19 cellular contexts compared by ENCODE assay signal in the genomic region with DNA sequence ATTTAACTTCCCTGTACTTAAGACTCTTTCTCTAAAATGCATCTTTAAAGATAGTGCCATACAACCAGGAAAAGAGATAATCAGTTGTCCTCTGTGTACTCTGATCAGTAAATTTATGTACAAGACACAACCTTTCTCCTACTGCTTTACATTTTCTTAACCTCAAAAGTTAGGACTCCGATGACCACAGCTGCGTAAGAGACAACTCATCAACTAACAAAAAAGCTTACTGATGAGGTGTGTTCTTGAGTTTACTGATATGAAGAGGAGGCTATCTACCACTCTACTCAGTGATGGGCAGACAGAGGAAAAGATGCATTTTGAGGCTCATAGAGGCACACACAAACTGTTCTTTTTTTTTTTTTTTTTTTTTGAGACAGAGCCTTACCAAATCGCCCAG.
DNase-seq lines count a peak whose midpoint lies in the region; ATAC-seq, FAIRE-seq and TF ChIP-seq lines count a peak whose summit lies in the region.
"Had no signal": no experiment of that assay in that cellular context is flagged by ENCODE, and none has a peak within 500 bp of the region (broad histone marks: within the 10 kb centered on the region; RNA-seq: fewer than 3 reads in every experiment).

No MANE protein-coding gene starts in this region.

- 79% methylated on average over 3 of the region's 3 CpGs for WGBS in A549 (ENCODE audit: missing lambda C conversion rate)
- 92% methylated on average over 3 of the region's 3 CpGs for WGBS in GM12878 (ENCODE audit: insufficient coverage, insufficient replicate concordance, low lambda C conversion rate, missing lambda C conversion rate)
- 49% methylated on average over 3 of the region's 3 CpGs for WGBS in smooth muscle cell (ENCODE audit: low lambda C conversion rate)

- no peak overlapping the region for H3K4me2 ChIP-seq in A549
- H3K4me2 ChIP-seq in GM12878 (ENCODE audit: control insufficient read depth, insufficient read depth) = no peak overlapping the region
- H3K4me2 ChIP-seq in smooth muscle cell = peak overlapping the region; percentile 55
- H3K4me2 ChIP-seq: KMS-11 had no signal

- H3K27me3 ChIP-seq in GM12878 (replicated peaks in 1 of 2; ENCODE audit: control insufficient read depth in 2 of 2, insufficient read depth in 2 of 2, low read length in 1 of 2) (no peaks in the 10 kb centered on the region), smooth muscle cell (ENCODE audit: low read depth) (no peaks in the 10 kb centered on the region)

- BruUV-seq in GM12878 (replicated peaks; lab: Mats Ljungman, UMichigan) = no TSS peak

- ATAC-seq in A549 = no peak
- no peak for ATAC-seq in GM12878
- no peak for ATAC-seq in HG03097 (IDR thresholded peaks at IDR 0.05; ENCODE audit: low FRiP score, unreplicated experiment)
- ATAC-seq: CD8-positive, alpha-beta T cell; HCT116 had no signal

- H3K4me1 ChIP-seq in A549 (peaks cover 21% of the 10 kb centered on the region; the same call in 2 of the 3 replicates), GM12878 (ENCODE audit: control insufficient read depth, insufficient read depth, low read length) (peaks cover 2% of the 10 kb centered on the region; the same call in 1 of the 2 replicates), smooth muscle cell (ENCODE audit: low read depth) (peaks cover 4% of the 10 kb centered on the region)

- H2AFZ ChIP-seq in GM12878 (ENCODE audit: control insufficient read depth, low read depth, low read length) (no peak overlapping the region), smooth muscle cell (ENCODE audit: low read depth) (peak overlapping the region; percentile 70)

- no peak for TF ChIP-seq RAD21 in A549 (conservative IDR thresholded peaks at IDR 0.05 in 1 of 2, IDR thresholded peaks at IDR 0.05 in 1 of 2)
- TF ChIP-seq RAD21 in GM12878 (IDR thresholded peaks at IDR 0.05; ENCODE audit: insufficient read depth, low read depth, low read length) = no peak

- CTCF ChIA-PET in A549 (lab: Yijun Ruan, JAX) (interaction anchor here (0.6 kb wide), 1 partner anchor 213 kb away, joined by 4 read pairs; no protein-coding TSS in a partner anchor), GM12878 (lab: Yijun Ruan, JAX) (interaction anchor here (0.6 to 1.4 kb wide), 3 partner anchors 15 to 1189 kb away, joined by 3 to 4 read pairs (median 3); no protein-coding TSS in a partner anchor)

- RAD21 ChIA-PET in GM12878 (lab: Charles Lee; ENCODE audit: unreplicated experiment) = no interaction called here

- H3K9ac ChIP-seq in GM12878 (ENCODE audit: control insufficient read depth, insufficient read depth, low read length) (no peak overlapping the region), smooth muscle cell (ENCODE audit: low read depth) (no peak overlapping the region)
- H3K9ac ChIP-seq: KMS-11 had no signal

- TF ChIP-seq CTCF in A549 (IDR thresholded peaks at IDR 0.05) (no peak), GM12878 (IDR thresholded peaks at IDR 0.05 in 2 of 3, conservative IDR thresholded peaks at IDR 0.05 in 1 of 3; ENCODE audit: control insufficient read depth in 2 of 3, extremely low read depth in 1 of 3, insufficient read depth in 1 of 3, low read depth in 3 of 3, low read length in 3 of 3) (no peak), smooth muscle cell (IDR thresholded peaks at IDR 0.05; ENCODE audit: borderline replicate concordance, insufficient read depth, poor library complexity, severe bottlenecking) (no peak)

- H3K79me2 ChIP-seq in GM12878 (ENCODE audit: control insufficient read depth, insufficient read depth, low read length) (no peaks in the 10 kb centered on the region), smooth muscle cell (ENCODE audit: low read depth) (no peaks in the 10 kb centered on the region)

- H3K4me3 ChIP-seq in A549 (no peak overlapping the region), GM12878 (no peak overlapping the region), smooth muscle cell (no peak overlapping the region)

- H3K36me3 ChIP-seq in GM12878 (ENCODE audit: control insufficient read depth in 2 of 2, insufficient read depth in 2 of 2, low read length in 1 of 2) (no peaks in the 10 kb centered on the region), smooth muscle cell (ENCODE audit: low read depth) (no peaks in the 10 kb centered on the region)

- SMC1A ChIA-PET in GM12878 (lab: Charles Lee; ENCODE audit: uncharacterized antibody, unreplicated experiment) = interaction anchor here (0.9 kb wide), 1 partner anchor 243 kb away, joined by 3 read pairs; no protein-coding TSS in a partner anchor

- FAIRE-seq in A549 (lab: Jason Lieb, UNC) = peak; percentile 13
- FAIRE-seq in HTR-8/SVneo (lab: Jason Lieb, UNC) = peak; percentile 96
- peak; percentile 13 for FAIRE-seq in GM12878 (lab: Jason Lieb, UNC)
- FAIRE-seq: D721Med, G401.6, GM12892, GM19239 had no signal

- H3K27ac ChIP-seq in A549 = 0 out of 6 replicates have a peak overlapping the region, but pooled peaks of 1 of the 2 experiments have one; percentile 6
- no peak overlapping the region for H3K27ac ChIP-seq in GM12878 (ENCODE audit: control insufficient read depth, insufficient read depth)
- H3K27ac ChIP-seq in smooth muscle cell (ENCODE audit: low read depth) = peak overlapping the region; percentile 65
- H3K27ac ChIP-seq: KMS-11 had no signal

- H4K20me1 ChIP-seq in GM12878 (ENCODE audit: control insufficient read depth, insufficient read depth) (no peaks in the 10 kb centered on the region), smooth muscle cell (ENCODE audit: low read depth) (no peaks in the 10 kb centered on the region)

- H3K9me3 ChIP-seq in A549 (no peaks in the 10 kb centered on the region), GM12878 (replicated peaks; ENCODE audit: control insufficient read depth, insufficient read depth, low read length) (no peaks in the 10 kb centered on the region; the same call in 2 of the 3 replicates), smooth muscle cell (replicated peaks; ENCODE audit: low read depth) (no peaks in the 10 kb centered on the region)

- TF ChIP-seq POLR2A in A549 (IDR thresholded peaks at IDR 0.05; ENCODE audit: low read length) = no peak
- no peak for TF ChIP-seq POLR2A in GM12878 (IDR thresholded peaks at IDR 0.05; ENCODE audit: low read depth, low read length)

- no peak for TF ChIP-seq EP300 in A549 (IDR thresholded peaks at IDR 0.05)
- TF ChIP-seq EP300 in GM12878 (IDR thresholded peaks at IDR 0.05; ENCODE audit: borderline replicate concordance in 1 of 2, control insufficient read depth in 1 of 2, low read depth in 2 of 2, low read length in 2 of 2) = no peak

- peaks cover 8% of the 10 kb centered on the region for H3F3A ChIP-seq in smooth muscle cell (ENCODE audit: low read depth)

- POLR2A ChIA-PET in A549 (lab: Yijun Ruan, JAX) (no interaction called here), GM12878 (lab: Charles Lee) (interaction anchor here (0.6 to 0.7 kb wide), 3 partner anchors 38 to 87 kb away, joined by 3 to 4 read pairs (median 3); no protein-coding TSS in a partner anchor)

- intact Hi-C loops in GM12878 (cut with micrococcal nuclease; ENCODE audit: unreplicated experiment) = no loop called here

- in situ Hi-C loops in GM12878 (cut with MboI) = no loop called here

- DNase-seq in A549 (ENCODE audit: low read depth in 1 of 2, low spot score in 1 of 2) (no peak), HTR-8/SVneo (ENCODE audit: insufficient read length, low spot score) (no peak), GM12878 (ENCODE audit: low read depth, low spot score) (no peak), smooth muscle cell (lab: John Stamatoyannopoulos, UW; ENCODE audit: unreplicated experiment) (no peak), AML-193 (lab: John Stamatoyannopoulos, UW) (no peak), NCI-H2029 (lab: John Stamatoyannopoulos, UW) (no peak)
- DNase-seq: 8988T; CD8-positive, alpha-beta T cell; COR-L47; DMS153; DMS79 treated with DMSO at 0.1 percent for 48 hours; EL had no signal

TF ChIP-seq in A549, 52 proteins besides CTCF, POLR2A, EP300 and RAD21 (continues in another document):
- TF ChIP-seq SREBF2 (IDR thresholded peaks at IDR 0.05) (no peak), BHLHE40 (IDR thresholded peaks at IDR 0.05; ENCODE audit: low read depth, low read length) (no peak), HEYL (CRISPR knock-in tag; IDR thresholded peaks at IDR 0.05) (no peak), ZSCAN20 (CRISPR knock-in tag; IDR thresholded peaks at IDR 0.05) (no peak), HOXB5 (CRISPR knock-in tag; IDR thresholded peaks at IDR 0.05) (no peak), TFCP2L1 (CRISPR knock-in tag; IDR thresholded peaks at IDR 0.05) (no peak), ESRRA (IDR thresholded peaks at IDR 0.05; ENCODE audit: borderline replicate concordance, low read length) (no peak)
- TF ChIP-seq, protein P1, sequence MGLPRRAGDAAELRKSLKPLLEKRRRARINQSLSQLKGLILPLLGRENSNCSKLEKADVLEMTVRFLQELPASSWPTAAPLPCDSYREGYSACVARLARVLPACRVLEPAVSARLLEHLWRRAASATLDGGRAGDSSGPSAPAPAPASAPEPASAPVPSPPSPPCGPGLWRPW (IDR thresholded peaks at IDR 0.05) = no peak

TF ChIP-seq in GM12878, 131 proteins besides CTCF, POLR2A, EP300 and RAD21 (continues in another document):
- TF ChIP-seq NR2C2 (IDR thresholded peaks at IDR 0.05; ENCODE audit: borderline replicate concordance, control insufficient read depth, insufficient read length, low read depth) = no peak
- no peak for TF ChIP-seq NR2F1 (conservative IDR thresholded peaks at IDR 0.05)
- no peak for TF ChIP-seq MEF2A (IDR thresholded peaks at IDR 0.05; ENCODE audit: insufficient read depth, low read depth, low read length)
- no peak for TF ChIP-seq BRCA1 (IDR thresholded peaks at IDR 0.05; ENCODE audit: low read depth, low read length)
- TF ChIP-seq CREB1 (IDR thresholded peaks at IDR 0.05; ENCODE audit: low read depth) = no peak
- no peak for TF ChIP-seq CBX5 (IDR thresholded peaks at IDR 0.05; ENCODE audit: low read depth)
- TF ChIP-seq, protein P2, sequence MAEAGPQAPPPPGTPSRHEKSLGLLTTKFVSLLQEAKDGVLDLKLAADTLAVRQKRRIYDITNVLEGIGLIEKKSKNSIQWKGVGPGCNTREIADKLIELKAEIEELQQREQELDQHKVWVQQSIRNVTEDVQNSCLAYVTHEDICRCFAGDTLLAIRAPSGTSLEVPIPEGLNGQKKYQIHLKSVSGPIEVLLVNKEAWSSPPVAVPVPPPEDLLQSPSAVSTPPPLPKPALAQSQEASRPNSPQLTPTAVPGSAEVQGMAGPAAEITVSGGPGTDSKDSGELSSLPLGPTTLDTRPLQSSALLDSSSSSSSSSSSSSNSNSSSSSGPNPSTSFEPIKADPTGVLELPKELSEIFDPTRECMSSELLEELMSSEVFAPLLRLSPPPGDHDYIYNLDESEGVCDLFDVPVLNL (IDR thresholded peaks at IDR 0.05; ENCODE audit: low read depth, low read length) = no peak
